In genomic region chr13:110700186-110700585, GRCh38 we compare ENCODE assay signal across 16 cellular contexts. TPM values are rescaled to one million over a fixed set of nuclear protein-coding genes. Genes with fewer than 3 reads are reported as not detected.
A peak's percentile ranks its signal among the peaks of the same experiment; 100 is the strongest.
DNase-seq lines count a peak whose midpoint lies in the region; ATAC-seq and TF ChIP-seq lines count a peak whose summit lies in the region.
"Had no signal": no experiment of that assay in that cellular context is flagged by ENCODE, and none has a peak within 500 bp of the region (broad histone marks: within the 10 kb centered on the region; RNA-seq: fewer than 3 reads in every experiment).

No MANE protein-coding gene starts in this region.

- no peaks in the 10 kb centered on the region for H3K27me3 ChIP-seq in BLaER1
- no peaks in the 10 kb centered on the region for H3K27me3 ChIP-seq in HL-60 (ENCODE audit: insufficient read depth, poor library complexity, severe bottlenecking)
- H3K27me3 ChIP-seq in spleen (replicated peaks in 1 of 7): no peaks in the 10 kb centered on the region
- H3K27me3 ChIP-seq in mesenchymal stem cell (ENCODE audit: control insufficient read depth in 1 of 2, insufficient read depth in 1 of 2, low read length in 2 of 2): no peaks in the 10 kb centered on the region
- H3K27me3 ChIP-seq: BE2C had no signal

- no peak for ATAC-seq in GM21447 (IDR thresholded peaks at IDR 0.05; ENCODE audit: unreplicated experiment)

- H2BK120ac ChIP-seq in mesenchymal stem cell (ENCODE audit: low read depth, low read length): no peak overlapping the region

- H3K27ac ChIP-seq in BLaER1: no peak overlapping the region
- peak overlapping the region; percentile 44; the same call in 1 of the 2 replicates for H3K27ac ChIP-seq in HL-60 (replicated peaks)
- H3K27ac ChIP-seq in spleen: peak overlapping the region in 2 of 8 donors; percentile 58 to 69
- H3K27ac ChIP-seq in mesenchymal stem cell (ENCODE audit: low read length, poor library complexity, severe bottlenecking): no peak overlapping the region

- intact Hi-C loops in spleen (cut with DNase I; ENCODE audit: low total_unique reads): no loop called here

- H3K27ac Mint-ChIP-seq in nephron progenitor cell: peak overlapping the region; percentile 69
- H3K27ac Mint-ChIP-seq: H9 had no signal

- H3K4me2 ChIP-seq in BLaER1: peak overlapping the region; percentile 75; the same call in 1 of the 2 replicates
- no peak overlapping the region for H3K4me2 ChIP-seq in mesenchymal stem cell (ENCODE audit: low read length, poor library complexity, severe bottlenecking)

- no peak overlapping the region for H4K91ac ChIP-seq in mesenchymal stem cell (ENCODE audit: low read length)

- TF ChIP-seq CTCF in HL-60 (IDR thresholded peaks at IDR 0.05; ENCODE audit: insufficient read depth, low read length): no peak
- no peak for TF ChIP-seq CTCF in nephron progenitor cell (IDR thresholded peaks at IDR 0.05)
- TF ChIP-seq CTCF in spleen (IDR thresholded peaks at IDR 0.05 in 8 of 11, conservative IDR thresholded peaks at IDR 0.05 in 3 of 11): no peak

- H4K20me1 ChIP-seq in BLaER1: peaks cover 56% of the 10 kb centered on the region

- no peaks in the 10 kb centered on the region for H3K9me3 Mint-ChIP-seq in nephron progenitor cell
- H3K9me3 Mint-ChIP-seq: CD4-positive, alpha-beta memory T cell; H9; IgD-negative memory B cell had no signal

- TF ChIP-seq POLR2A in spleen (IDR thresholded peaks at IDR 0.05): no peak

- no peak overlapping the region for H3K14ac ChIP-seq in mesenchymal stem cell (ENCODE audit: low read length in 2 of 2)

- H3K4me1 ChIP-seq in BLaER1 (peaks cover 78% of the 10 kb centered on the region), spleen (peaks cover 13 to 87% (median 51%) of the 10 kb centered on the region in 6 donors), mesenchymal stem cell (ENCODE audit: control insufficient read depth, insufficient read depth, low read depth, low read length) (peaks cover 15% of the 10 kb centered on the region)

- H2BK12ac ChIP-seq in mesenchymal stem cell (ENCODE audit: low read length in 2 of 2): no peak overlapping the region

- H3K36me3 Mint-ChIP-seq in nephron progenitor cell (ENCODE audit: low read depth): peaks cover 60% of the 10 kb centered on the region

- H2BK5ac ChIP-seq in mesenchymal stem cell (ENCODE audit: low read depth, low read length, poor library complexity, severe bottlenecking): no peak overlapping the region

- no peaks in the 10 kb centered on the region for H3K27me3 Mint-ChIP-seq in nephron progenitor cell (ENCODE audit: low read depth, poor library complexity)
- H3K27me3 Mint-ChIP-seq: CD4-positive, alpha-beta memory T cell; IgD-negative memory B cell had no signal

- no peak overlapping the region for H3K23ac ChIP-seq in mesenchymal stem cell (ENCODE audit: low read length in 2 of 2)

- no peak overlapping the region for H2BK15ac ChIP-seq in mesenchymal stem cell (ENCODE audit: low read depth, poor library complexity, severe bottlenecking)

- H3K4ac ChIP-seq in mesenchymal stem cell (ENCODE audit: low read depth in 1 of 2, low read length in 2 of 2): no peak overlapping the region

- H3K9me3 ChIP-seq in BLaER1 (no peaks in the 10 kb centered on the region), spleen (no peaks in the 10 kb centered on the region), mesenchymal stem cell (ENCODE audit: control insufficient read depth, low read length) (no peaks in the 10 kb centered on the region)
- H3K9me3 ChIP-seq: BE2C had no signal

- H3K4me3 Mint-ChIP-seq in nephron progenitor cell: no peak overlapping the region
- H3K4me3 Mint-ChIP-seq: H9 had no signal

- H3K4me3 ChIP-seq in BLaER1 (no peak overlapping the region), HL-60 (replicated peaks; ENCODE audit: insufficient read depth, low read length) (no peak overlapping the region), spleen (no peak overlapping the region), mesenchymal stem cell (ENCODE audit: insufficient read depth in 1 of 2, low read depth in 1 of 2, low read length in 2 of 2) (no peak overlapping the region)

- DNase-seq in HL-60 (ENCODE audit: low read depth in 1 of 2, low spot score in 1 of 2) (no peak), nephron progenitor cell (no peak), spleen (peak; percentile 53), NCI-H2196 treated with DMSO at 0.1 percent for 48 hours (lab: John Stamatoyannopoulos, UW; ENCODE audit: unreplicated experiment) (no peak), mesenchymal stem cell (no peak)
- DNase-seq: BE2C; CD4-positive, alpha-beta memory T cell; DMS153; DMS79 treated with DMSO at 0.1 percent for 48 hours; EL; GOT3; H9; KG1 had no signal

- H3K18ac ChIP-seq in mesenchymal stem cell (ENCODE audit: low read depth in 1 of 2, low read length in 2 of 2): no peak overlapping the region

- peaks cover 50% of the 10 kb centered on the region for H3K4me1 Mint-ChIP-seq in nephron progenitor cell

- peaks cover 43% of the 10 kb centered on the region for H3K79me1 ChIP-seq in mesenchymal stem cell (replicated peaks; ENCODE audit: low read length, poor library complexity, severe bottlenecking)

- WGBS in spleen, 5 donors: 90 to 95% (median 94%) methylated on average over 14 of the region's 14 CpGs
- WGBS in mesenchymal stem cell: 99% methylated on average over 13 of the region's 14 CpGs

- peaks cover 70% of the 10 kb centered on the region for H3K36me3 ChIP-seq in BLaER1
- peaks cover 0 to 84% (median 49%) of the 10 kb centered on the region in 6 donors for H3K36me3 ChIP-seq in spleen
- H3K36me3 ChIP-seq in mesenchymal stem cell (ENCODE audit: control insufficient read depth in 1 of 2, insufficient read depth in 2 of 2, low read depth in 1 of 2, low read length in 2 of 2): peaks cover 32 to 87% of the 10 kb centered on the region in 2 experiments

- H3K9ac ChIP-seq in BLaER1: no peak overlapping the region
- no peak overlapping the region for H3K9ac ChIP-seq in mesenchymal stem cell (ENCODE audit: low read length)

- no peak overlapping the region for H2AFZ ChIP-seq in mesenchymal stem cell (ENCODE audit: low read depth, low read length)

- H2AK5ac ChIP-seq in mesenchymal stem cell (ENCODE audit: low read length, severe bottlenecking): no peak overlapping the region

- H4K8ac ChIP-seq in mesenchymal stem cell (ENCODE audit: low read length): no peak overlapping the region

RNA-seq across cellular contexts. Expression of gene CARS2, which starts 5.7 kb away (rescaled TPM):
- total RNA-seq in spleen: 100 to 1,000 TPM in 1 of 7 donors, 10 to 100 TPM in 6; 63.9 to 113 (median 77.9) TPM
- 100 to 1,000 TPM in 2 of 3 donors, 10 to 100 TPM in 1; 69.5 to 109 (median 105) TPM for polyA plus RNA-seq in spleen
- polyA plus RNA-seq in mesenchymal stem cell (2013, experiment 1 of 2): 49.5 TPM
- polyA plus RNA-seq in mesenchymal stem cell (2013, experiment 2 of 2): 46.4 TPM

RNA-seq across cellular contexts. Expression of gene ING1, which starts 13.3 kb away (rescaled TPM):
- total RNA-seq in spleen: 10 to 100 TPM; 15.1 to 32.4 (median 22.9) TPM
- polyA plus RNA-seq in spleen: 10 to 100 TPM; 10.5 to 16.0 (median 12.0) TPM
- 12.8 TPM for polyA plus RNA-seq in mesenchymal stem cell (2013, experiment 1 of 2)
- 12.5 TPM for polyA plus RNA-seq in mesenchymal stem cell (2013, experiment 2 of 2)
